Comparison of ENCODE assay signal across 1 cellular context in genomic region chr1:156727914-156728598, GRCh38.
TF ChIP-seq lines count a peak whose summit lies in the region.

Gene METTL25B (plus strand): TSS chr1:156728469. CDS start chr1:156729105, 636 bp downstream.

TF ChIP-seq in GM12878, 131 proteins besides CTCF, POLR2A, EP300 and RAD21 (continued from another document and continues in another):
- TF ChIP-seq BCLAF1 (IDR thresholded peaks at IDR 0.05) (no peak), FOXK2 (IDR thresholded peaks at IDR 0.05) (no peak), E2F4 (IDR thresholded peaks at IDR 0.05; ENCODE audit: low read depth, low read length) (no peak), ZBED1 (IDR thresholded peaks at IDR 0.05; ENCODE audit: borderline replicate concordance) (no peak), JUND (IDR thresholded peaks at IDR 0.05; ENCODE audit: low read depth, low read length) (no peak), ATF7 (IDR thresholded peaks at IDR 0.05; ENCODE audit: low read depth) (no peak), NR2C1 (IDR thresholded peaks at IDR 0.05) (peak; percentile 52), ZNF622 (IDR thresholded peaks at IDR 0.05) (no peak), HSF1 (IDR thresholded peaks at IDR 0.05; ENCODE audit: low read depth, low read length) (no peak), RELA (IDR thresholded peaks at IDR 0.05; ENCODE audit: borderline replicate concordance, partially characterized antibody) (no peak), SMARCA5 (IDR thresholded peaks at IDR 0.05) (peak; percentile 31; the same call in 1 of the 2 replicates), EZH2 (IDR thresholded peaks at IDR 0.05; ENCODE audit: borderline replicate concordance, control insufficient read depth, low read depth, low read length) (no peak), PAX8 (IDR thresholded peaks at IDR 0.05) (no peak), TARDBP (IDR thresholded peaks at IDR 0.05; ENCODE audit: borderline replicate concordance) (0 out of 2 replicates have a peak, but pooled peaks have one; percentile 18), HDAC6 (IDR thresholded peaks at IDR 0.05; ENCODE audit: unreplicated experiment) (no peak), BMI1 (IDR thresholded peaks at IDR 0.05; ENCODE audit: borderline replicate concordance) (no peak), BRCA1 (IDR thresholded peaks at IDR 0.05; ENCODE audit: low read depth, low read length) (no peak), ZNF592 (IDR thresholded peaks at IDR 0.05) (no peak), SREBF1 (IDR thresholded peaks at IDR 0.05; ENCODE audit: low read length) (no peak), ZNF207 (IDR thresholded peaks at IDR 0.05; ENCODE audit: borderline replicate concordance) (no peak), NKRF (conservative IDR thresholded peaks at IDR 0.05) (peak; percentile 39; the same call in 1 of the 2 replicates), TAF1 (IDR thresholded peaks at IDR 0.05; ENCODE audit: borderline replicate concordance, low read depth, low read length) (peak; percentile 29; the same call in 1 of the 2 replicates), YY1 (IDR thresholded peaks at IDR 0.05; ENCODE audit: low read depth, low read length) (no peak), SP1 (IDR thresholded peaks at IDR 0.05; ENCODE audit: low read depth, low read length) (no peak), MXI1 (IDR thresholded peaks at IDR 0.05; ENCODE audit: low read depth, low read length) (0 out of 2 replicates have a peak, but pooled peaks have one; percentile 7), SMC3 (IDR thresholded peaks at IDR 0.05; ENCODE audit: borderline replicate concordance, low read length) (no peak), MYC (IDR thresholded peaks at IDR 0.05; ENCODE audit: insufficient read depth, insufficient read length, insufficient replicate concordance, low read length, severe bottlenecking) (peak; percentile 45), PML (IDR thresholded peaks at IDR 0.05; ENCODE audit: low read length) (peak; percentile 70; the same call in 1 of the 2 replicates), REST (IDR thresholded peaks at IDR 0.05; ENCODE audit: low read depth, low read length) (no peak), ZSCAN29 (IDR thresholded peaks at IDR 0.05) (no peak), POLR2AphosphoS2 (IDR thresholded peaks at IDR 0.05; ENCODE audit: low read depth, low read length) (no peak), KAT2A (conservative IDR thresholded peaks at IDR 0.05; ENCODE audit: control insufficient read depth, low read depth, low read length) (no peak), ZNF687 (IDR thresholded peaks at IDR 0.05) (no peak), CEBPB (IDR thresholded peaks at IDR 0.05; ENCODE audit: borderline replicate concordance in 1 of 2, low read depth in 2 of 2, low read length in 2 of 2) (no peak), NFIC (IDR thresholded peaks at IDR 0.05; ENCODE audit: low read depth, low read length) (no peak), SUPT20H (IDR thresholded peaks at IDR 0.05; ENCODE audit: borderline replicate concordance, control insufficient read depth, low read depth, low read length) (no peak), CHD1 (IDR thresholded peaks at IDR 0.05; ENCODE audit: low read depth, low read length) (0 out of 2 replicates have a peak, but pooled peaks have one; percentile 57), ELK1 (IDR thresholded peaks at IDR 0.05; ENCODE audit: low read depth, low read length) (peak; percentile 84)
